ENCODE assay signal across 36 cellular contexts in the genomic region with DNA sequence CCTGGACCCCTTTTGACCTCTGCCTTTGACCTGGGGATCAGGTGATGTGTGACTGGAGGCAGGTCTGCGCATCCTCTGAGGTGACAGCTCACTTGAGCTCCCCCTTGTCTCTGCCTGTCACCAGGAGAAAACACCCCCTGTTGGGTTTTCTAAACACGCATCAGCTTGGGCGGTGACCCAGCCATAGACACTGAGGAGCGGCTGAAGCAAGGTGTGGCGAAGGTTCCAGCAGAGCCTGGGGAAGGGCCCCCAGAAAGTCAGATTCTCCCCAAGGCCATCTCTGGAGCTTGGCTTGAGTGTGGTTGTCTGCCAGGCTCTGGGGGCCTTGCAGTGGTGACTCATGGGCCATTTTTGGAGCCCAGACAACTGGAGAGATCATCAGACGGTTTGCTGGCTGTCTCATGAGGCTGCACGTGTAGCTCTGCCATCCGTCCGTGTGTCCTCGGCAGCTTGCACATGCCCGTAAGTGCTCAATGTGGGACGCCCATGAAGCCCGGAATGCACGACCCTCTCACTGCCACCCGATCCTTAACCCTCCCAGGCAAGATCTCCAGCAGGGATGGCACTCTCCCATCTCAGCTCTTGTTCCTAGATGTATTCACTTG. TPM values are rescaled to one million over a fixed set of nuclear protein-coding genes. Genes with fewer than 3 reads are reported as not detected.
DNase-seq lines count a peak whose midpoint lies in the region; ATAC-seq and TF ChIP-seq lines count a peak whose summit lies in the region.
"Had no signal": no experiment of that assay in that cellular context is flagged by ENCODE, and none has a peak within 500 bp of the region (broad histone marks: within the 10 kb centered on the region; RNA-seq: fewer than 3 reads in every experiment).

No MANE protein-coding gene starts in this region.

- H3K36me3 Mint-ChIP-seq in neural progenitor cell, result peaks cover 4% of the 10 kb centered on the region
- H3K36me3 Mint-ChIP-seq: activated naive CD8-positive, alpha-beta T cell treated with anti-CD3 and anti-CD28 coated beads for 36 hours; mesothelial cell of epicardium had no signal

- H3K4me1 ChIP-seq in IMR-90 (ENCODE audit: control insufficient read depth, insufficient read depth, low read length) (no peaks in the 10 kb centered on the region), neural progenitor cell (peaks cover 39% of the 10 kb centered on the region), gastroesophageal sphincter (no peaks in the 10 kb centered on the region), body of pancreas (no peaks in the 10 kb centered on the region)
- H3K4me1 ChIP-seq: BLaER1, heart right ventricle, sigmoid colon, transverse colon had no signal

- no peak overlapping the region for H2AK5ac ChIP-seq in IMR-90 (ENCODE audit: low read depth, low read length)

- intact Hi-C loops in IMR-90 (cut with micrococcal nuclease) (no loop called here), body of pancreas (cut with DNase I) (no loop called here)

- no peaks in the 10 kb centered on the region for H3K9me3 ChIP-seq in IMR-90 (ENCODE audit: control insufficient read depth, insufficient read depth, low read length)
- no peaks in the 10 kb centered on the region for H3K9me3 ChIP-seq in neural progenitor cell (ENCODE audit: low read depth)
- H3K9me3 ChIP-seq in gastroesophageal sphincter, result no peaks in the 10 kb centered on the region
- no peaks in the 10 kb centered on the region for H3K9me3 ChIP-seq in body of pancreas
- H3K9me3 ChIP-seq: BLaER1, heart right ventricle, sigmoid colon, transverse colon had no signal

- POLR2A ChIA-PET in IMR-90 (lab: Charles Lee; ENCODE audit: unreplicated experiment), result no interaction called here

- no peak overlapping the region for H3K4me3 ChIP-seq in IMR-90 (ENCODE audit: insufficient read depth, low read depth, low read length)
- no peak overlapping the region for H3K4me3 ChIP-seq in neural progenitor cell
- no peak overlapping the region for H3K4me3 ChIP-seq in gastroesophageal sphincter
- no peak overlapping the region for H3K4me3 ChIP-seq in body of pancreas
- H3K4me3 ChIP-seq: BLaER1, coronary artery, GM23338, heart right ventricle, K562, sigmoid colon, transverse colon had no signal

- no peaks in the 10 kb centered on the region for H4K20me1 ChIP-seq in IMR-90 (ENCODE audit: insufficient read depth, low read length)
- H4K20me1 ChIP-seq in neural progenitor cell (ENCODE audit: low read depth), result no peaks in the 10 kb centered on the region
- H4K20me1 ChIP-seq: BLaER1 had no signal

- no peak for TF ChIP-seq EP300 in gastroesophageal sphincter (IDR thresholded peaks at IDR 0.05)

- H3K4me2 ChIP-seq in IMR-90 (ENCODE audit: low read depth, low read length) (no peak overlapping the region), neural progenitor cell (peak overlapping the region; percentile 11)
- H3K4me2 ChIP-seq: BLaER1, GM23338 had no signal

- no peaks in the 10 kb centered on the region for H3K9me3 Mint-ChIP-seq in neural progenitor cell
- H3K9me3 Mint-ChIP-seq: activated CD4-positive, alpha-beta T cell treated with anti-CD3 and anti-CD28 coated beads, Interleukin-2, amount 10 ng/mL, durations not matched to agents 7 days and 5 days; activated naive CD8-positive, alpha-beta T cell treated with anti-CD3 and anti-CD28 coated beads for 36 hours; GM23338; mesothelial cell of epicardium; naive thymus-derived CD8-positive, alpha-beta T cell had no signal

- no peak overlapping the region for H3K27ac Mint-ChIP-seq in neural progenitor cell
- H3K27ac Mint-ChIP-seq: activated CD4-positive, alpha-beta T cell treated with anti-CD3 and anti-CD28 coated beads, Interleukin-2, amount 10 ng/mL, durations not matched to agents 7 days and 5 days; activated naive CD8-positive, alpha-beta T cell treated with anti-CD3 and anti-CD28 coated beads for 36 hours; GM23338; mesothelial cell of epicardium; naive thymus-derived CD8-positive, alpha-beta T cell had no signal

- H3K27me3 ChIP-seq in IMR-90 (ENCODE audit: control insufficient read depth, insufficient read depth, low read length) (peaks cover 45% of the 10 kb centered on the region), neural progenitor cell (no peaks in the 10 kb centered on the region), gastroesophageal sphincter (peaks cover 65% of the 10 kb centered on the region), body of pancreas (no peaks in the 10 kb centered on the region)
- H3K27me3 ChIP-seq: BLaER1 had no signal

- no peak overlapping the region for H3K14ac ChIP-seq in IMR-90 (replicated peaks; ENCODE audit: low read depth, low read length)

- H3K9me1 ChIP-seq in IMR-90 (ENCODE audit: insufficient read depth, low read length), result no peaks in the 10 kb centered on the region

- DNase-seq in EL (peak; percentile 70), IMR-90 (peak; percentile 18), dedifferentiated amniotic fluid mesenchymal stem cell (ENCODE audit: extremely low spot score) (peak; percentile 16), neural progenitor cell (ENCODE audit: low spot score) (no peak), NCI-H1694 (lab: John Stamatoyannopoulos, UW) (no peak), GF-D8 (lab: John Stamatoyannopoulos, UW) (no peak), body of pancreas (no peak)
- DNase-seq: activated CD4-positive, alpha-beta T cell treated with anti-CD3 and anti-CD28 coated beads, Interleukin-2, amount 10 ng/mL, durations not matched to agents 7 days and 5 days; activated gamma-delta T cell; activated naive CD8-positive, alpha-beta T cell treated with anti-CD3 and anti-CD28 coated beads for 36 hours; aorta; caudate nucleus; DMS 273 treated with DMSO at 0.1 percent for 48 hours; effector memory CD4-positive, alpha-beta T cell; foreskin keratinocyte; heart right ventricle; naive thymus-derived CD8-positive, alpha-beta T cell; NCI-H1092; NCI-H1930; NCI-H524; occipital lobe; OCI-M1; sigmoid colon; stimulated activated CD4-positive, alpha-beta T cell treated with anti-CD3 and anti-CD28 coated beads, Interleukin-4, amount 100 ng/mL, for 4 hours; transverse colon had no signal

- H3F3A ChIP-seq in neural progenitor cell (ENCODE audit: low read depth), result peaks cover 43% of the 10 kb centered on the region

- no peaks in the 10 kb centered on the region for H3K79me2 ChIP-seq in neural progenitor cell (ENCODE audit: low read depth)

- no peak overlapping the region for H4K8ac ChIP-seq in IMR-90 (ENCODE audit: low read depth in 2 of 2, low read length in 2 of 2)

- dilution Hi-C loops in IMR-90 (cut with HindIII; ENCODE audit: low sequenced_read_pairs, unreplicated experiment), result no loop called here

- H3K56ac ChIP-seq in IMR-90 (ENCODE audit: extremely low read depth, insufficient read depth, low read length), result no peak overlapping the region

- in situ Hi-C loops in IMR-90 (cut with MboI; ENCODE audit: low sequenced_read_pairs), result loop anchor here (25.0 kb wide), 1 partner anchor 484 kb away; no protein-coding TSS in a partner anchor

- no peak overlapping the region for H2BK120ac ChIP-seq in IMR-90 (ENCODE audit: low read depth, low read length)

- TF ChIP-seq POLR2A in IMR-90 (IDR thresholded peaks at IDR 0.05; ENCODE audit: low read depth, low read length) (no peak), gastroesophageal sphincter (IDR thresholded peaks at IDR 0.05) (no peak), body of pancreas (IDR thresholded peaks at IDR 0.05) (no peak)

- BruUV-seq in IMR-90 (replicated peaks; lab: Mats Ljungman, UMichigan), result no TSS peak

- CTCF ChIA-PET in IMR-90 (lab: Yijun Ruan, JAX), result no interaction called here

- TF ChIP-seq CTCF in IMR-90 (conservative IDR thresholded peaks at IDR 0.05; ENCODE audit: low read depth, low read length) (no peak), neural progenitor cell (IDR thresholded peaks at IDR 0.05) (no peak), gastroesophageal sphincter (IDR thresholded peaks at IDR 0.05) (no peak), body of pancreas (IDR thresholded peaks at IDR 0.05) (no peak)

- H4K91ac ChIP-seq in IMR-90 (ENCODE audit: insufficient read depth, low read depth, low read length), result no peak overlapping the region

- H3K27me3 Mint-ChIP-seq in neural progenitor cell (ENCODE audit: insufficient read depth, low read depth), result peaks cover 12% of the 10 kb centered on the region
- H3K27me3 Mint-ChIP-seq: activated CD4-positive, alpha-beta T cell treated with anti-CD3 and anti-CD28 coated beads, Interleukin-2, amount 10 ng/mL, durations not matched to agents 7 days and 5 days had no signal

- H2AK9ac ChIP-seq in IMR-90 (replicated peaks; ENCODE audit: low read depth, low read length, poor library complexity), result no peak overlapping the region

- no peak overlapping the region for H2BK20ac ChIP-seq in IMR-90 (ENCODE audit: low read depth, low read length)

- no peak overlapping the region for H3K9ac ChIP-seq in IMR-90 (ENCODE audit: low read depth, low read length)
- H3K9ac ChIP-seq in neural progenitor cell, result no peak overlapping the region
- H3K9ac ChIP-seq: BLaER1 had no signal

- no peak overlapping the region for H2BK5ac ChIP-seq in IMR-90 (ENCODE audit: low read depth, low read length, poor library complexity, severe bottlenecking)

- no peak overlapping the region for H3K4me3 Mint-ChIP-seq in neural progenitor cell
- H3K4me3 Mint-ChIP-seq: activated CD4-positive, alpha-beta T cell treated with anti-CD3 and anti-CD28 coated beads, Interleukin-2, amount 10 ng/mL, durations not matched to agents 7 days and 5 days; activated naive CD8-positive, alpha-beta T cell treated with anti-CD3 and anti-CD28 coated beads for 36 hours; GM23338; mesothelial cell of epicardium; naive thymus-derived CD8-positive, alpha-beta T cell had no signal

- H3K79me1 ChIP-seq in IMR-90 (ENCODE audit: low read depth in 1 of 2, low read length in 2 of 2), result no peaks in the 10 kb centered on the region

- no peak overlapping the region for H3K18ac ChIP-seq in IMR-90 (ENCODE audit: low read depth, low read length)

- no peak overlapping the region for H3K27ac ChIP-seq in IMR-90 (ENCODE audit: insufficient read depth, low read length)
- H3K27ac ChIP-seq in neural progenitor cell, result no peak overlapping the region
- no peak overlapping the region for H3K27ac ChIP-seq in gastroesophageal sphincter
- H3K27ac ChIP-seq in body of pancreas, result no peak overlapping the region
- H3K27ac ChIP-seq: BLaER1, coronary artery, foreskin keratinocyte, heart right ventricle, sigmoid colon, transverse colon had no signal

- no peak overlapping the region for H4K5ac ChIP-seq in IMR-90 (ENCODE audit: low read depth, low read length)

- H3K23ac ChIP-seq in IMR-90 (ENCODE audit: low read depth, low read length), result no peak overlapping the region

- ATAC-seq in IMR-90 (ENCODE audit: low read depth) (no peak), gastroesophageal sphincter (no peak), body of pancreas (no peak)
- ATAC-seq: GM23338; K562; naive thymus-derived CD8-positive, alpha-beta T cell had no signal

- no peak overlapping the region for H3K4ac ChIP-seq in IMR-90 (ENCODE audit: low read depth, low read length)

- H3K36me3 ChIP-seq in IMR-90 (ENCODE audit: control insufficient read depth, insufficient read depth, low read length) (no peaks in the 10 kb centered on the region), neural progenitor cell (no peaks in the 10 kb centered on the region), gastroesophageal sphincter (no peaks in the 10 kb centered on the region), body of pancreas (replicated peaks in 1 of 2; ENCODE audit: insufficient read depth in 1 of 2, low read depth in 2 of 2) (no peaks in the 10 kb centered on the region)
- H3K36me3 ChIP-seq: BLaER1, heart right ventricle, sigmoid colon, transverse colon had no signal

- peaks cover 44% of the 10 kb centered on the region for H3K4me1 Mint-ChIP-seq in neural progenitor cell
- H3K4me1 Mint-ChIP-seq: activated CD4-positive, alpha-beta T cell treated with anti-CD3 and anti-CD28 coated beads, Interleukin-2, amount 10 ng/mL, durations not matched to agents 7 days and 5 days; mesothelial cell of epicardium had no signal

- H2AFZ ChIP-seq in IMR-90 (replicated peaks; ENCODE audit: low read length, poor library complexity) (peak overlapping the region; percentile 3), neural progenitor cell (replicated peaks) (no peak overlapping the region)
- H2AFZ ChIP-seq: GM23338 had no signal

- no peak for TF ChIP-seq RAD21 in IMR-90 (IDR thresholded peaks at IDR 0.05; ENCODE audit: low read length)

- 68% methylated on average over 5 of the region's 15 CpGs; no CpG with 5 or more reads in 1 of the 2 experiments for WGBS in IMR-90 (ENCODE audit: extremely low coverage in 2 of 2, insufficient read length in 1 of 2), 2 experiments
- WGBS in gastroesophageal sphincter (ENCODE audit: low coverage in 1 of 2), 2 donors, result 82 to 100% methylated on average over 2 to 5 of the region's 15 CpGs
- 91 to 92% methylated on average over 8 to 15 of the region's 15 CpGs for WGBS in body of pancreas, 2 donors

- no peak overlapping the region for H2BK15ac ChIP-seq in IMR-90 (ENCODE audit: low read depth, low read length)

RNA-seq across cellular contexts. Expression of gene SIX3, which starts 29.4 kb away (rescaled TPM):
- total RNA-seq in IMR-90 (2012; rRNA removed), result not detected in 2 replicates
- polyA plus RNA-seq in IMR-90 (2012; rRNA removed), result not detected in 2 replicates
- not detected in 2 replicates for polyA plus RNA-seq in IMR-90 (2012; cell fraction: cytosol; rRNA removed)
- not detected in 2 replicates for polyA plus RNA-seq in IMR-90 (2012; cell fraction: nucleus; rRNA removed; ENCODE audit: low replicate concordance)
- 14.5 and 28.8 TPM in 2 replicates for total RNA-seq in neural progenitor cell (ENCODE audit: low replicate concordance)
- under 1 TPM in 1 of 4 donors, not detected in 3; 0.15 TPM for total RNA-seq in gastroesophageal sphincter
- total RNA-seq in body of pancreas, result under 1 TPM in 1 of 2 donors, not detected in 1; 0.52 TPM
- total RNA-seq: activated CD4-positive, alpha-beta T cell treated with anti-CD3 and anti-CD28 coated beads, Interleukin-2, amount 10 ng/mL, durations not matched to agents 7 days and 5 days; activated naive CD8-positive, alpha-beta T cell treated with anti-CD3 and anti-CD28 coated beads for 36 hours; aorta; foreskin keratinocyte; heart right ventricle; K562; lower leg skin; M059J; mesothelial cell of epicardium; naive thymus-derived CD8-positive, alpha-beta T cell; occipital lobe; pulmonary artery endothelial cell; sigmoid colon; transverse colon had no signal
- polyA plus RNA-seq: aorta; foreskin keratinocyte; heart right ventricle; K562; keratinocyte; naive thymus-derived CD8-positive, alpha-beta T cell; sigmoid colon had no signal

RNA-seq across cellular contexts. Expression of gene SIX2, which starts 38.3 kb away (rescaled TPM):
- total RNA-seq in IMR-90 (2012; rRNA removed) (not detected in 2 replicates), neural progenitor cell (ENCODE audit: low replicate concordance) (0.12 TPM in 1 of 2 replicates, not detected in the other), gastroesophageal sphincter (1 to 10 TPM in 3 of 4 donors, not detected in 1; 1.2 to 1.7 (median 1.5) TPM), body of pancreas (1 to 10 TPM; 2.3 to 5.2 TPM)
- not detected in 2 replicates for polyA plus RNA-seq in IMR-90 (2012; rRNA removed)
- polyA plus RNA-seq in IMR-90 (2012; cell fraction: cytosol; rRNA removed), result not detected in 2 replicates
- not detected in 2 replicates for polyA plus RNA-seq in IMR-90 (2012; cell fraction: nucleus; rRNA removed; ENCODE audit: low replicate concordance)
- total RNA-seq: activated CD4-positive, alpha-beta T cell treated with anti-CD3 and anti-CD28 coated beads, Interleukin-2, amount 10 ng/mL, durations not matched to agents 7 days and 5 days; activated CD8-positive, alpha-beta memory T cell treated with anti-CD3 and anti-CD28 coated beads for 36 hours; activated naive CD8-positive, alpha-beta T cell treated with anti-CD3 and anti-CD28 coated beads for 36 hours; foreskin keratinocyte; K562; mesothelial cell of epicardium; naive thymus-derived CD8-positive, alpha-beta T cell had no signal
- polyA plus RNA-seq: foreskin keratinocyte; K562; keratinocyte; naive thymus-derived CD8-positive, alpha-beta T cell had no signal

Comparison
In these comparisons a context has a peak if more than half of its experiments do, and no peak if none do; other contexts are left out.
1. DNase-seq: peak in EL (single experiment), IMR-90 (single experiment) and dedifferentiated amniotic fluid mesenchymal stem cell (single experiment); none in neural progenitor cell (single experiment), NCI-H1694 (single experiment), GF-D8 (single experiment) and body of pancreas (0 of 4).
2. RNA of gene SIX3, which starts 29.4 kb away (total RNA-seq): 14.5 to 28.8 TPM in neural progenitor cell; 0.52 TPM in body of pancreas, not detected in IMR-90 and 0.15 TPM in gastroesophageal sphincter; every median in the first group is over 10 times any median in the second.